Comparison of ENCODE assay signal across 22 cellular contexts in genomic region chr15:28934645-28935044, GRCh38. TPM values are rescaled to one million over a fixed set of nuclear protein-coding genes. Genes with fewer than 3 reads are reported as not detected.
A peak's percentile ranks its signal among the peaks of the same experiment; 100 is the strongest.
DNase-seq lines count a peak whose midpoint lies in the region; ATAC-seq, FAIRE-seq and TF ChIP-seq lines count a peak whose summit lies in the region.
"Had no signal": no experiment of that assay in that cellular context is flagged by ENCODE, and none has a peak within 500 bp of the region (broad histone marks: within the 10 kb centered on the region; RNA-seq: fewer than 3 reads in every experiment).

No MANE protein-coding gene starts in this region.

- CTCF ChIA-PET in T-cell (lab: Charles Lee), result interaction anchor here (0.8 to 1.0 kb wide), 2 partner anchors 29 to 41 kb away, joined by 3 to 4 read pairs; no protein-coding TSS in a partner anchor

- no peaks in the 10 kb centered on the region for H3K4me1 ChIP-seq in upper lobe of right lung
- H3K4me1 ChIP-seq in SJCRH30, result no peaks in the 10 kb centered on the region

- no peak overlapping the region for H3K27ac ChIP-seq in upper lobe of right lung
- H3K27ac ChIP-seq in SJCRH30, result no peak overlapping the region
- H3K27ac ChIP-seq: skin epidermis had no signal

- no peak overlapping the region for H3K4me3 Mint-ChIP-seq in activated naive CD8-positive, alpha-beta T cell treated with anti-CD3 and anti-CD28 coated beads, Interleukin-2, amount 10 ng/mL, durations not matched to agents 7 days and 5 days
- H3K4me3 Mint-ChIP-seq in activated naive CD8-positive, alpha-beta T cell treated with anti-CD3 and anti-CD28 coated beads for 36 hours, result no peak overlapping the region
- H3K4me3 Mint-ChIP-seq in T-cell (peak overlapping the region in 1 of 3 donors; percentile 53), immature natural killer cell (peak overlapping the region in 2 of 5 donors; percentile 45 to 76)
- H3K4me3 Mint-ChIP-seq: H9, mesothelial cell of epicardium, nephron had no signal

- H3K27ac Mint-ChIP-seq in activated naive CD8-positive, alpha-beta T cell treated with anti-CD3 and anti-CD28 coated beads, Interleukin-2, amount 10 ng/mL, durations not matched to agents 7 days and 5 days, result no peak overlapping the region
- H3K27ac Mint-ChIP-seq in activated naive CD8-positive, alpha-beta T cell treated with anti-CD3 and anti-CD28 coated beads for 36 hours, result no peak overlapping the region
- H3K27ac Mint-ChIP-seq in T-cell (peak overlapping the region; percentile 94 to 95), immature natural killer cell (peak overlapping the region in 5 of 6 donors; percentile 50 to 98 (median 97))
- H3K27ac Mint-ChIP-seq: mesothelial cell of epicardium, nephron had no signal

- no peak for FAIRE-seq in frontal cortex (lab: Jason Lieb, UNC)
- FAIRE-seq: G401.6, islet of Langerhans had no signal

- H3K9me3 Mint-ChIP-seq in activated naive CD8-positive, alpha-beta T cell treated with anti-CD3 and anti-CD28 coated beads, Interleukin-2, amount 10 ng/mL, durations not matched to agents 7 days and 5 days, result no peaks in the 10 kb centered on the region
- peaks cover 5% of the 10 kb centered on the region for H3K9me3 Mint-ChIP-seq in activated naive CD8-positive, alpha-beta T cell treated with anti-CD3 and anti-CD28 coated beads for 36 hours
- H3K9me3 Mint-ChIP-seq in T-cell (no peaks in the 10 kb centered on the region), immature natural killer cell (no peaks in the 10 kb centered on the region)
- H3K9me3 Mint-ChIP-seq: nephron had no signal

- TF ChIP-seq CTCF in upper lobe of right lung (IDR thresholded peaks at IDR 0.05), result no peak

- H3K27me3 Mint-ChIP-seq in activated naive CD8-positive, alpha-beta T cell treated with anti-CD3 and anti-CD28 coated beads, Interleukin-2, amount 10 ng/mL, durations not matched to agents 7 days and 5 days, result no peaks in the 10 kb centered on the region
- no peaks in the 10 kb centered on the region for H3K27me3 Mint-ChIP-seq in activated naive CD8-positive, alpha-beta T cell treated with anti-CD3 and anti-CD28 coated beads for 36 hours
- H3K27me3 Mint-ChIP-seq in T-cell (no peaks in the 10 kb centered on the region), immature natural killer cell (ENCODE audit: low read depth in 3 of 3) (peaks cover under 1 to 7% (median 5%) of the 10 kb centered on the region in 3 donors)

- H3K4me3 ChIP-seq in upper lobe of right lung, result no peak overlapping the region
- H3K4me3 ChIP-seq in SJCRH30, result no peak overlapping the region
- H3K4me3 ChIP-seq: skin epidermis had no signal

- H3K36me3 Mint-ChIP-seq in activated naive CD8-positive, alpha-beta T cell treated with anti-CD3 and anti-CD28 coated beads, Interleukin-2, amount 10 ng/mL, durations not matched to agents 7 days and 5 days, result peaks cover 25% of the 10 kb centered on the region
- H3K36me3 Mint-ChIP-seq in activated naive CD8-positive, alpha-beta T cell treated with anti-CD3 and anti-CD28 coated beads for 36 hours, result peaks cover 32% of the 10 kb centered on the region
- H3K36me3 Mint-ChIP-seq in T-cell (peaks cover 15% of the 10 kb centered on the region), immature natural killer cell (peaks cover 0 to 12% (median 5%) of the 10 kb centered on the region in 3 donors)

- peak; percentile 24 for DNase-seq in activated naive CD8-positive, alpha-beta T cell treated with anti-CD3 and anti-CD28 coated beads, Interleukin-2, amount 10 ng/mL, durations not matched to agents 7 days and 5 days
- DNase-seq in activated naive CD8-positive, alpha-beta T cell treated with anti-CD3 and anti-CD28 coated beads for 36 hours, result no peak
- DNase-seq in T-cell (no peak), immature natural killer cell (no peak), upper lobe of right lung (peak; percentile 17), SJCRH30 (no peak), frontal cortex (ENCODE audit: low spot score in 2 of 2) (no peak)
- DNase-seq: central memory CD4-positive, alpha-beta T cell; IMR-90; NCI-H1105; NCI-H2081; NCI-H226; NCI-H748 treated with DMSO at 0.1 percent for 48 hours; SK-N-SH; trophoblast cell had no signal

- H3K36me3 ChIP-seq in upper lobe of right lung (no peaks in the 10 kb centered on the region), SJCRH30 (no peaks in the 10 kb centered on the region)

- POLR2A ChIA-PET in activated naive CD8-positive, alpha-beta T cell treated with anti-CD3 and anti-CD28 coated beads, Interleukin-2, amount 10 ng/mL, durations not matched to agents 7 days and 5 days (lab: Charles Lee), result interaction anchor here (1.0 to 1.5 kb wide), 2 partner anchors 12 to 14 kb away, joined by 4 read pairs; no protein-coding TSS in a partner anchor
- POLR2A ChIA-PET in T-cell (lab: Charles Lee), result no interaction called here

- H3K9me3 ChIP-seq in upper lobe of right lung (no peaks in the 10 kb centered on the region), SJCRH30 (replicated peaks) (no peaks in the 10 kb centered on the region)
- H3K9me3 ChIP-seq: SK-N-SH had no signal

- H3K4me1 Mint-ChIP-seq in activated naive CD8-positive, alpha-beta T cell treated with anti-CD3 and anti-CD28 coated beads, Interleukin-2, amount 10 ng/mL, durations not matched to agents 7 days and 5 days, result peaks cover 56% of the 10 kb centered on the region
- H3K4me1 Mint-ChIP-seq in activated naive CD8-positive, alpha-beta T cell treated with anti-CD3 and anti-CD28 coated beads for 36 hours, result peaks cover 74% of the 10 kb centered on the region
- peaks cover 76 to 79% (median 77%) of the 10 kb centered on the region in 3 donors for H3K4me1 Mint-ChIP-seq in T-cell
- H3K4me1 Mint-ChIP-seq in immature natural killer cell, result peaks cover 63 to 70% of the 10 kb centered on the region in 2 donors
- H3K4me1 Mint-ChIP-seq: mesothelial cell of epicardium, nephron had no signal

- intact Hi-C loops in upper lobe of right lung (cut with DNase I), result no loop called here

- ATAC-seq in activated naive CD8-positive, alpha-beta T cell treated with anti-CD3 and anti-CD28 coated beads, Interleukin-2, amount 10 ng/mL, durations not matched to agents 7 days and 5 days (ENCODE audit: low read depth), result no peak
- ATAC-seq in T-cell (replicated peaks in 1 of 4) (no peak), upper lobe of right lung (no peak), HG02973 (IDR thresholded peaks at IDR 0.05; ENCODE audit: unreplicated experiment) (no peak)

- H3K27me3 ChIP-seq in upper lobe of right lung, result no peaks in the 10 kb centered on the region
- no peaks in the 10 kb centered on the region for H3K27me3 ChIP-seq in SJCRH30

RNA-seq across cellular contexts. Expression of gene APBA2, which starts 48.9 kb away (rescaled TPM):
- total RNA-seq in activated naive CD8-positive, alpha-beta T cell treated with anti-CD3 and anti-CD28 coated beads, Interleukin-2, amount 10 ng/mL, durations not matched to agents 7 days and 5 days, result 10 to 100 TPM; 65.1 to 66.0 TPM
- 10 to 100 TPM; 29.2 to 34.1 TPM for total RNA-seq in activated naive CD8-positive, alpha-beta T cell treated with anti-CD3 and anti-CD28 coated beads for 36 hours
- total RNA-seq in T-cell (100 to 1,000 TPM in 2 of 5 donors, 10 to 100 TPM in 3; 78.9 to 118 (median 94.9) TPM), upper lobe of right lung (4.2 TPM), frontal cortex (117 TPM)
- 10 to 100 TPM; 24.4 to 68.7 (median 25.4) TPM for polyA plus RNA-seq in immature natural killer cell
- total RNA-seq in SJCRH30 (2014; rRNA removed; shearing (Covaris generic)), result 11.1 and 11.9 TPM in 2 replicates

Comparison
In these comparisons a context has a peak if more than half of its experiments do, and no peak if none do; other contexts are left out.
1. DNase-seq: peak in activated naive CD8-positive, alpha-beta T cell treated with anti-CD3 and anti-CD28 coated beads, Interleukin-2, amount 10 ng/mL, durations not matched to agents 7 days and 5 days (single experiment) and upper lobe of right lung (single experiment); none in activated naive CD8-positive, alpha-beta T cell treated with anti-CD3 and anti-CD28 coated beads for 36 hours (single experiment), T-cell (0 of 34), immature natural killer cell (0 of 3), SJCRH30 (0 of 2) and frontal cortex (0 of 2).
2. H3K27ac Mint-ChIP-seq: peak in T-cell (2 of 2) and immature natural killer cell (5 of 6); none in activated naive CD8-positive, alpha-beta T cell treated with anti-CD3 and anti-CD28 coated beads, Interleukin-2, amount 10 ng/mL, durations not matched to agents 7 days and 5 days (single experiment) and activated naive CD8-positive, alpha-beta T cell treated with anti-CD3 and anti-CD28 coated beads for 36 hours (single experiment).